In genomic region chr15:72629068-72629570, GRCh38 we compare ENCODE assay signal across 13 cellular contexts. TPM values are rescaled to one million over a fixed set of nuclear protein-coding genes. Genes with fewer than 3 reads are reported as not detected.
"Had no signal": no experiment of that assay in that cellular context is flagged by ENCODE, and none has a peak within 500 bp of the region (broad histone marks: within the 10 kb centered on the region; RNA-seq: fewer than 3 reads in every experiment).

No MANE protein-coding gene starts in this region.

RNA-seq across cellular contexts. Expression of gene GOLGA6B, which starts 25.4 kb away (rescaled TPM):
- total RNA-seq: activated B cell treated with CpG ODN at 0.5 μM for 24 hours; activated CD4-positive, alpha-beta memory T cell treated with anti-CD3 and anti-CD28 coated beads for 36 hours; activated CD4-positive, alpha-beta T cell treated with anti-CD3 and anti-CD28 coated beads, Interleukin-2, amount 10 ng/mL, durations not matched to agents 24 days and 14 days; activated CD8-positive, alpha-beta memory T cell treated with anti-CD3 and anti-CD28 coated beads for 36 hours; activated CD8-positive, alpha-beta T cell treated with anti-CD3 and anti-CD28 coated beads for 36 hours; activated naive CD4-positive, alpha-beta T cell treated with anti-CD3 and anti-CD28 coated beads for 36 hours; activated naive CD8-positive, alpha-beta T cell treated with anti-CD3 and anti-CD28 coated beads, Interleukin-2, amount 10 ng/mL, durations not matched to agents 7 days and 5 days; activated T-helper 2 cell treated with anti-CD3 and anti-CD28 coated beads, Interferon-gamma antibody, Interleukin-2, Interleukin-4, amounts not matched to agents 10 μg/mL and 5 μg/mL and 100 μg/mL, durations not matched to agents 14 hours and 24 hours and 36 hours; ascending aorta; bronchial epithelial cell; cerebellum had no signal
- polyA plus RNA-seq: adipose tissue, cardiac muscle cell had no signal

RNA-seq across cellular contexts. Expression of gene HIGD2B, which starts 56.9 kb away (rescaled TPM):
- total RNA-seq: activated CD4-positive, alpha-beta T cell treated with anti-CD3 and anti-CD28 coated beads, Interleukin-2, amount 10 ng/mL, durations not matched to agents 24 days and 14 days; ascending aorta; bronchial epithelial cell; cardiac muscle cell; cerebellum had no signal
- polyA plus RNA-seq: cardiac muscle cell had no signal
